In genomic region chr1:12376236-12377064, GRCh38 we compare ENCODE assay signal across 14 cellular contexts.
DNase-seq lines count a peak whose midpoint lies in the region; ATAC-seq and TF ChIP-seq lines count a peak whose summit lies in the region.
"Had no signal": no experiment of that assay in that cellular context is flagged by ENCODE, and none has a peak within 500 bp of the region (broad histone marks: within the 10 kb centered on the region; RNA-seq: fewer than 3 reads in every experiment).

No MANE protein-coding gene starts in this region.

- ATAC-seq in WTC11: no peak

- no peaks in the 10 kb centered on the region for H3F3A ChIP-seq in Loucy (ENCODE audit: low read depth)

- H3K9me3 ChIP-seq in Loucy (ENCODE audit: insufficient read depth, low read depth, low read length) (no peaks in the 10 kb centered on the region), spleen (no peaks in the 10 kb centered on the region), MG63 (no peaks in the 10 kb centered on the region)

- H4K20me1 ChIP-seq in Loucy (ENCODE audit: insufficient read depth, low read length, poor library complexity, severe bottlenecking): no peaks in the 10 kb centered on the region

- H3K9me2 ChIP-seq in Loucy (replicated peaks; ENCODE audit: low read depth, low read length): no peaks in the 10 kb centered on the region

- H3K9ac ChIP-seq in Loucy (ENCODE audit: low read depth, low read length, poor library complexity, severe bottlenecking): no peak overlapping the region

- no peaks in the 10 kb centered on the region for H3K4me1 Mint-ChIP-seq in WTC11

- CTCF ChIA-PET in WTC11 (lab: Charles Lee): no interaction called here

- WGBS in spleen, 5 donors: 28 to 49% (median 39%) methylated on average over 6 of the region's 6 CpGs

- peaks cover 24% of the 10 kb centered on the region for H3K36me3 Mint-ChIP-seq in WTC11

- no peaks in the 10 kb centered on the region for H3K79me2 ChIP-seq in Loucy (ENCODE audit: insufficient read depth, low read length)

- no peaks in the 10 kb centered on the region for H3K27me3 ChIP-seq in Loucy (ENCODE audit: insufficient read depth, low read length, poor library complexity, severe bottlenecking)
- no peaks in the 10 kb centered on the region for H3K27me3 ChIP-seq in spleen (replicated peaks in 1 of 7)
- H3K27me3 ChIP-seq in MG63: no peaks in the 10 kb centered on the region

- TF ChIP-seq CTCF in Loucy (conservative IDR thresholded peaks at IDR 0.05; ENCODE audit: low read length) (0 out of 2 replicates have a peak, but pooled peaks have one; percentile 16), WTC11 (IDR thresholded peaks at IDR 0.05) (no peak), spleen (IDR thresholded peaks at IDR 0.05 in 8 of 11, conservative IDR thresholded peaks at IDR 0.05 in 3 of 11) (no peak), GM10266 (IDR thresholded peaks at IDR 0.05; ENCODE audit: control insufficient read depth, insufficient read depth, low read depth, missing control alignments) (no peak)

- no peaks in the 10 kb centered on the region; the same call in 1 of the 2 replicates for H3K27me3 Mint-ChIP-seq in WTC11 (ENCODE audit: low read depth)

- H3K4me3 ChIP-seq in Loucy (ENCODE audit: low read length, poor library complexity, severe bottlenecking): no peak overlapping the region
- H3K4me3 ChIP-seq in spleen: no peak overlapping the region
- no peak overlapping the region for H3K4me3 ChIP-seq in MG63

- DNase-seq in WTC11 (ENCODE audit: low spot score) (no peak), inferior parietal cortex (ENCODE audit: extremely low spot score) (peak; percentile 49), spleen (no peak), HK-2 (ENCODE audit: unreplicated experiment) (no peak), MG63 (no peak), GM10266 (ENCODE audit: extremely low spot score) (no peak), NCI-H2107 (lab: John Stamatoyannopoulos, UW) (no peak)
- DNase-seq: effector CD4-positive, alpha-beta T cell; glutamatergic neuron; NCI-H1694; OCI-M1; retina; T-helper 9 cell had no signal

- H3K36me3 ChIP-seq in Loucy (ENCODE audit: insufficient read depth, low read length) (peaks cover 12% of the 10 kb centered on the region; the same call in 1 of the 2 replicates), spleen (peaks cover 0 to 99% (median 63%) of the 10 kb centered on the region in 6 donors), MG63 (peaks cover 39% of the 10 kb centered on the region)

- H2AFZ ChIP-seq in Loucy (ENCODE audit: low read length): no peak overlapping the region

- peak overlapping the region; percentile 58; the same call in 1 of the 2 replicates for H3K27ac Mint-ChIP-seq in WTC11

- no peak overlapping the region for H3K4me2 ChIP-seq in Loucy (ENCODE audit: low read depth, low read length, poor library complexity, severe bottlenecking)

- H3K4me3 Mint-ChIP-seq in WTC11: no peak overlapping the region

- intact Hi-C loops in spleen (cut with DNase I; ENCODE audit: low total_unique reads): no loop called here

- no peak for TF ChIP-seq POLR2A in spleen (IDR thresholded peaks at IDR 0.05)

- H3K4me1 ChIP-seq in Loucy (ENCODE audit: insufficient read depth, low read length, poor library complexity, severe bottlenecking) (no peaks in the 10 kb centered on the region), spleen (peaks cover 0 to 25% (median 14%) of the 10 kb centered on the region in 6 donors)

- POLR2A ChIA-PET in WTC11 (lab: Charles Lee): no interaction called here

- peak overlapping the region in 5 of 8 donors; percentile 5 to 75 (median 43) for H3K27ac ChIP-seq in spleen

- no peaks in the 10 kb centered on the region; the same call in 1 of the 2 replicates for H3K9me3 Mint-ChIP-seq in WTC11

TF ChIP-seq in WTC11, 78 proteins besides CTCF, POLR2A, EP300 and RAD21:
- TF ChIP-seq ELF4 (CRISPR knock-in tag; IDR thresholded peaks at IDR 0.05; ENCODE audit: low read depth): no peak
- TF ChIP-seq NR1H2 (CRISPR knock-in tag; IDR thresholded peaks at IDR 0.05): no peak
- no peak for TF ChIP-seq E2F5 (CRISPR knock-in tag; IDR thresholded peaks at IDR 0.05)
- TF ChIP-seq RELA (CRISPR knock-in tag; IDR thresholded peaks at IDR 0.05; ENCODE audit: borderline replicate concordance): no peak
- no peak for TF ChIP-seq GTF2I (CRISPR knock-in tag; conservative IDR thresholded peaks at IDR 0.05)
- no peak for TF ChIP-seq ZNF671 (CRISPR knock-in tag; IDR thresholded peaks at IDR 0.05)
- TF ChIP-seq ZNF416 (CRISPR knock-in tag; IDR thresholded peaks at IDR 0.05): no peak
- TF ChIP-seq JUN (CRISPR knock-in tag; IDR thresholded peaks at IDR 0.05): no peak
- no peak for TF ChIP-seq TCF7 (CRISPR knock-in tag; IDR thresholded peaks at IDR 0.05; ENCODE audit: low read depth)
- TF ChIP-seq SMAD3 (CRISPR knock-in tag; IDR thresholded peaks at IDR 0.05; ENCODE audit: borderline replicate concordance): no peak
- no peak for TF ChIP-seq ZNF263 (CRISPR knock-in tag; IDR thresholded peaks at IDR 0.05; ENCODE audit: low read depth)
- TF ChIP-seq ZBTB43 (CRISPR knock-in tag; IDR thresholded peaks at IDR 0.05): no peak
- TF ChIP-seq CREB1 (CRISPR knock-in tag; IDR thresholded peaks at IDR 0.05): no peak
- no peak for TF ChIP-seq NFYB (CRISPR knock-in tag; conservative IDR thresholded peaks at IDR 0.05; ENCODE audit: low read depth)
- TF ChIP-seq ZNF121 (CRISPR knock-in tag; IDR thresholded peaks at IDR 0.05): no peak
- no peak for TF ChIP-seq CDX4 (CRISPR knock-in tag; IDR thresholded peaks at IDR 0.05; ENCODE audit: borderline replicate concordance)
- no peak for TF ChIP-seq IRF1 (CRISPR knock-in tag; IDR thresholded peaks at IDR 0.05)
- TF ChIP-seq HMGA2 (CRISPR knock-in tag; IDR thresholded peaks at IDR 0.05): no peak
TF ChIP-seq in WTC11: peak in this region for 0.
